Comparison of ENCODE assay signal across 13 cellular contexts in genomic region chr2:119660343-119660658, GRCh38. TPM values are rescaled to one million over a fixed set of nuclear protein-coding genes. Genes with fewer than 3 reads are reported as not detected.
DNase-seq lines count a peak whose midpoint lies in the region; TF ChIP-seq lines count a peak whose summit lies in the region.
"Had no signal": no experiment of that assay in that cellular context is flagged by ENCODE, and none has a peak within 500 bp of the region (broad histone marks: within the 10 kb centered on the region; RNA-seq: fewer than 3 reads in every experiment).

No MANE protein-coding gene starts in this region.

- H3K4me3 ChIP-seq in OCI-LY7 (ENCODE audit: low read depth, low read length, poor library complexity, severe bottlenecking) (no peak overlapping the region), endocrine pancreas (ENCODE audit: control insufficient read depth, insufficient read depth, low read length) (no peak overlapping the region), prostate gland (no peak overlapping the region)
- H3K4me3 ChIP-seq: GM12878 had no signal

- no peaks in the 10 kb centered on the region for H4K20me1 ChIP-seq in OCI-LY7 (ENCODE audit: insufficient read depth, low read length)

- no peaks in the 10 kb centered on the region for H3K79me2 ChIP-seq in OCI-LY7 (ENCODE audit: insufficient read depth, low read depth, low read length)

- H3K27ac Mint-ChIP-seq in CD14-positive monocyte, result no peak overlapping the region

- intact Hi-C loops in CD14-positive monocyte (cut with micrococcal nuclease) (no loop called here), OCI-LY7 (cut with micrococcal nuclease; ENCODE audit: unreplicated experiment) (loop anchor here (1.0 to 5.0 kb wide), 3 partner anchors 19 to 253 kb away; no protein-coding TSS in a partner anchor), prostate gland (cut with DNase I) (loop anchor here (5.0 to 10.0 kb wide), 2 partner anchors 253 to 646 kb away; no protein-coding TSS in a partner anchor)

- POLR2A ChIA-PET in OCI-LY7 (lab: Charles Lee), result interaction anchor here (0.6 kb wide), 1 partner anchor 539 kb away, joined by 4 read pairs; no protein-coding TSS in a partner anchor

- H3K4me1 Mint-ChIP-seq in CD14-positive monocyte, result peaks cover 32% of the 10 kb centered on the region

- no peak overlapping the region for H3K4me2 ChIP-seq in OCI-LY7 (ENCODE audit: low read length)

- H3K9ac ChIP-seq in endocrine pancreas (ENCODE audit: control insufficient read depth, insufficient read depth, low read length), result peak overlapping the region; percentile 7

- no peaks in the 10 kb centered on the region for H3K9me2 ChIP-seq in OCI-LY7 (ENCODE audit: insufficient read depth, low read length)

- no peak for DNase-seq in CD14-positive monocyte (ENCODE audit: low spot score)
- DNase-seq in OCI-LY7 (ENCODE audit: low spot score), result no peak
- no peak for DNase-seq in NCI-H69 (lab: John Stamatoyannopoulos, UW)
- DNase-seq in H4 (ENCODE audit: low spot score), result no peak
- DNase-seq in prostate gland (ENCODE audit: low spot score), result no peak
- no peak for DNase-seq in 8988T
- DNase-seq: GDM1; NCI-H187 treated with DMSO at 0.1 percent for 48 hours; NK-92 treated with Interleukin-12 subunit alpha and Interleukin-12 subunit beta, amount 100 ng/mL, for 24 hours had no signal

- no peaks in the 10 kb centered on the region for H3K36me3 ChIP-seq in OCI-LY7 (ENCODE audit: insufficient read depth, low read length)
- H3K36me3 ChIP-seq in endocrine pancreas (ENCODE audit: control insufficient read depth, insufficient read depth, low read length), result no peaks in the 10 kb centered on the region
- H3K36me3 ChIP-seq in prostate gland, result no peaks in the 10 kb centered on the region

- CTCF ChIA-PET in OCI-LY7 (lab: Charles Lee; ENCODE audit: unreplicated experiment), result interaction anchor here (1.4 kb wide), 1 partner anchor 18 kb away, joined by 3 read pairs; no protein-coding TSS in a partner anchor

- H3K27ac ChIP-seq in 22Rv1 (no peak overlapping the region), OCI-LY7 (ENCODE audit: low read depth, low read length, poor library complexity, severe bottlenecking) (no peak overlapping the region), prostate gland (no peak overlapping the region)

- BruUV-seq in OCI-LY7 (replicated peaks; lab: Mats Ljungman, UMichigan), result no TSS peak

- 75% methylated on average over 7 of the region's 7 CpGs for WGBS in prostate gland

- no peak overlapping the region for H3K4me3 Mint-ChIP-seq in CD14-positive monocyte
- H3K4me3 Mint-ChIP-seq: CD8-positive, alpha-beta memory T cell had no signal

- H3K27me3 Mint-ChIP-seq in CD14-positive monocyte (ENCODE audit: low read depth in 3 of 3), result peaks cover under 1 to 6% (median 2%) of the 10 kb centered on the region in 3 donors

- peaks cover 0 to 2% (median 0%) of the 10 kb centered on the region in 7 donors for H3K9me3 Mint-ChIP-seq in CD14-positive monocyte

- no peak for TF ChIP-seq POLR2A in prostate gland (IDR thresholded peaks at IDR 0.05)

- TF ChIP-seq CTCF in 22Rv1 (IDR thresholded peaks at IDR 0.05), result peak; percentile 22
- peak; percentile 44 for TF ChIP-seq CTCF in CD14-positive monocyte (IDR thresholded peaks at IDR 0.05)
- TF ChIP-seq CTCF in OCI-LY7 (conservative IDR thresholded peaks at IDR 0.05; ENCODE audit: low read length), result peak; percentile 11; the same call in 1 of the 2 replicates
- TF ChIP-seq CTCF in prostate gland (IDR thresholded peaks at IDR 0.05), result no peak

- H3K27me3 ChIP-seq in endocrine pancreas (ENCODE audit: control insufficient read depth, insufficient read depth, low read length) (no peaks in the 10 kb centered on the region), prostate gland (replicated peaks; ENCODE audit: insufficient read depth) (no peaks in the 10 kb centered on the region)

- no peak overlapping the region for H2AFZ ChIP-seq in OCI-LY7 (ENCODE audit: low read length)

- H3K9me3 ChIP-seq in OCI-LY7 (ENCODE audit: low read length), result no peaks in the 10 kb centered on the region
- no peaks in the 10 kb centered on the region for H3K9me3 ChIP-seq in endocrine pancreas (ENCODE audit: control insufficient read depth, low read length)
- no peaks in the 10 kb centered on the region for H3K9me3 ChIP-seq in prostate gland

- no peaks in the 10 kb centered on the region for H3K36me3 Mint-ChIP-seq in CD14-positive monocyte
- H3K36me3 Mint-ChIP-seq: CD8-positive, alpha-beta memory T cell had no signal

- H3K4me1 ChIP-seq in OCI-LY7 (ENCODE audit: insufficient read depth, low read length, poor library complexity, severe bottlenecking) (no peaks in the 10 kb centered on the region), endocrine pancreas (ENCODE audit: control insufficient read depth, insufficient read depth, low read length) (no peaks in the 10 kb centered on the region), prostate gland (replicated peaks) (no peaks in the 10 kb centered on the region)

RNA-seq across cellular contexts. Expression of gene TMEM177, which starts 18.7 kb away (rescaled TPM):
- 1 to 10 TPM in 1 of 2 donors, under 1 TPM in 1; 0.73 to 1.2 TPM for polyA plus RNA-seq in CD14-positive monocyte
- 31.8 and 36.7 TPM in 2 replicates for total RNA-seq in OCI-LY7 (2014; rRNA removed; shearing (Covaris generic))
- total RNA-seq in OCI-LY7 (2022) (24.2 and 28.8 TPM in 2 replicates), prostate gland (10 to 100 TPM; 17.6 to 24.6 TPM)
- total RNA-seq in H4 (2014; rRNA removed; shearing (Covaris generic)), result 16.1 and 17.2 TPM in 2 replicates

Comparison
In these comparisons a context has a peak if more than half of its experiments do, and no peak if none do; other contexts are left out.
1. CTCF ChIP-seq: peak in 22Rv1 (single experiment), CD14-positive monocyte (single experiment) and OCI-LY7 (single experiment); none in prostate gland (0 of 4).
2. intact Hi-C loops: an anchor here in OCI-LY7 (1.0 to 5.0 kb wide) and prostate gland (5.0 to 10.0 kb wide); none called in CD14-positive monocyte.